ENCODE assay signal across 14 cellular contexts in genomic region chr15:75312591-75312990, GRCh38. TPM values are rescaled to one million over a fixed set of nuclear protein-coding genes. Genes with fewer than 3 reads are reported as not detected.
"Had no signal": no experiment of that assay in that cellular context is flagged by ENCODE, and none has a peak within 500 bp of the region (broad histone marks: within the 10 kb centered on the region; RNA-seq: fewer than 3 reads in every experiment).

No MANE protein-coding gene starts in this region.

RNA-seq across cellular contexts. Expression of gene GOLGA6D, which starts 30.0 kb away (rescaled TPM):
- total RNA-seq: activated CD4-positive, alpha-beta T cell treated with anti-CD3 and anti-CD28 coated beads, Interleukin-2, amount 10 ng/mL, durations not matched to agents 24 days and 14 days; activated CD8-positive, alpha-beta memory T cell treated with anti-CD3 and anti-CD28 coated beads for 36 hours; activated T-helper 2 cell treated with anti-CD3 and anti-CD28 coated beads, Interferon-gamma antibody, Interleukin-2, Interleukin-4, amounts not matched to agents 10 μg/mL and 5 μg/mL and 100 μg/mL, durations not matched to agents 14 hours and 24 hours and 36 hours; chondrocyte; dermis microvascular lymphatic vessel endothelial cell; esophagus muscularis mucosa; left cardiac atrium; lower lobe of right lung; right atrium auricular region; T-helper 1 cell treated with Interleukin-12 subunit alpha and Interleukin-12 subunit beta and Interleukin-4 antibody, amounts not matched to agents 30 ng/mL and 1 ng/mL, for 36 hours; tibial nerve had no signal
- polyA plus RNA-seq: small intestine had no signal

RNA-seq across cellular contexts. Expression of gene GOLGA6C, which starts 54.5 kb away (rescaled TPM):
- total RNA-seq: activated CD4-positive, alpha-beta T cell treated with anti-CD3 and anti-CD28 coated beads, Interleukin-2, amount 10 ng/mL, durations not matched to agents 24 days and 14 days; activated CD8-positive, alpha-beta memory T cell treated with anti-CD3 and anti-CD28 coated beads for 36 hours; activated T-helper 2 cell treated with anti-CD3 and anti-CD28 coated beads, Interferon-gamma antibody, Interleukin-2, Interleukin-4, amounts not matched to agents 10 μg/mL and 5 μg/mL and 100 μg/mL, durations not matched to agents 14 hours and 24 hours and 36 hours; adrenal gland; chondrocyte; dermis microvascular lymphatic vessel endothelial cell; esophagus muscularis mucosa; left cardiac atrium; lower lobe of right lung; right atrium auricular region; T-helper 1 cell treated with Interleukin-12 subunit alpha and Interleukin-12 subunit beta and Interleukin-4 antibody, amounts not matched to agents 30 ng/mL and 1 ng/mL, for 36 hours had no signal
- polyA plus RNA-seq: adrenal gland, SK-N-SH, small intestine had no signal
